ENCODE assay signal across 17 cellular contexts in genomic region chr12:106072751-106073150, GRCh38.
"Had no signal": no experiment of that assay in that cellular context is flagged by ENCODE, and none has a peak within 500 bp of the region (broad histone marks: within the 10 kb centered on the region; RNA-seq: fewer than 3 reads in every experiment).

No MANE protein-coding gene starts in this region.

- H3K36me3 Mint-ChIP-seq: activated naive CD4-positive, alpha-beta T cell treated with anti-CD3 and anti-CD28 coated beads, Interleukin-2, amount 50 U/mL, for 24 hours had no signal

- H3K4me1 Mint-ChIP-seq: activated naive CD4-positive, alpha-beta T cell treated with anti-CD3 and anti-CD28 coated beads, Interleukin-2, amount 50 U/mL, for 24 hours had no signal

- H3K4me2 ChIP-seq: hepatocyte, SK-N-SH had no signal

- H3K27me3 ChIP-seq: breast epithelium, foreskin keratinocyte, hepatocyte, right atrium auricular region had no signal

- H3K36me3 ChIP-seq: breast epithelium had no signal

- DNase-seq: activated CD4-positive, alpha-beta T cell treated with anti-CD3 and anti-CD28 coated beads, Interleukin-2, amount 50 U/mL, for 4 hours; activated gamma-delta T cell; activated T-cell treated with anti-CD3 and anti-CD28 coated beads, Interleukin-2, amount 50 U/mL, for 72 hours; cerebellar nuclear complex; effector memory CD4-positive, alpha-beta T cell; foreskin keratinocyte; kidney; mesendoderm; SK-N-SH had no signal

- H3K9ac ChIP-seq: SK-N-SH had no signal

- FAIRE-seq: kidney, TTC549 had no signal

- H3K4me3 Mint-ChIP-seq: activated naive CD4-positive, alpha-beta T cell treated with anti-CD3 and anti-CD28 coated beads, Interleukin-2, amount 50 U/mL, for 24 hours; activated T-cell treated with anti-CD3 and anti-CD28 coated beads, Interleukin-2, amount 50 U/mL, for 72 hours; dendritic cell treated with granulocyte-macrophage colony-stimulating factor and Interleukin-4, amounts not matched to agents 40 ng/mL and 50 ng/mL, for 4 days; stimulated activated naive CD8-positive, alpha-beta T cell treated with anti-CD3 and anti-CD28 coated beads, Interleukin-15, Interleukin-2, amounts not matched to agents 100 ng/mL and 50 ng/mL, for 24 hours; T-helper 2 cell treated with Interferon-gamma antibody and Interleukin-4, amounts not matched to agents 5 μg/mL and 100 μg/mL, for 36 hours had no signal

- H3K4me1 ChIP-seq: breast epithelium, foreskin keratinocyte had no signal

- H3K27ac Mint-ChIP-seq: activated naive CD4-positive, alpha-beta T cell treated with anti-CD3 and anti-CD28 coated beads, Interleukin-2, amount 50 U/mL, for 24 hours; activated T-cell treated with anti-CD3 and anti-CD28 coated beads, Interleukin-2, amount 50 U/mL, for 72 hours; dendritic cell treated with granulocyte-macrophage colony-stimulating factor and Interleukin-4, amounts not matched to agents 40 ng/mL and 50 ng/mL, for 4 days; stimulated activated naive CD8-positive, alpha-beta T cell treated with anti-CD3 and anti-CD28 coated beads, Interleukin-15, Interleukin-2, amounts not matched to agents 100 ng/mL and 50 ng/mL, for 24 hours; T-helper 2 cell treated with Interferon-gamma antibody and Interleukin-4, amounts not matched to agents 5 μg/mL and 100 μg/mL, for 36 hours had no signal

- H3K9me3 ChIP-seq: breast epithelium, right atrium auricular region, SK-N-SH had no signal

- H3K9me3 Mint-ChIP-seq: activated naive CD4-positive, alpha-beta T cell treated with anti-CD3 and anti-CD28 coated beads, Interleukin-2, amount 50 U/mL, for 24 hours; activated T-cell treated with anti-CD3 and anti-CD28 coated beads, Interleukin-2, amount 50 U/mL, for 72 hours; dendritic cell treated with granulocyte-macrophage colony-stimulating factor and Interleukin-4, amounts not matched to agents 40 ng/mL and 50 ng/mL, for 4 days; stimulated activated naive CD8-positive, alpha-beta T cell treated with anti-CD3 and anti-CD28 coated beads, Interleukin-15, Interleukin-2, amounts not matched to agents 100 ng/mL and 50 ng/mL, for 24 hours; T-helper 2 cell treated with Interferon-gamma antibody and Interleukin-4, amounts not matched to agents 5 μg/mL and 100 μg/mL, for 36 hours had no signal

- H2AFZ ChIP-seq: hepatocyte had no signal

- ATAC-seq: foreskin keratinocyte had no signal

- H3K4me3 ChIP-seq: breast epithelium, hepatocyte, right atrium auricular region had no signal

- H3K27ac ChIP-seq: breast epithelium, foreskin keratinocyte, hepatocyte had no signal

- H3K27me3 Mint-ChIP-seq: dendritic cell treated with granulocyte-macrophage colony-stimulating factor and Interleukin-4, amounts not matched to agents 40 ng/mL and 50 ng/mL, for 4 days had no signal

- H3K79me2 ChIP-seq: hepatocyte had no signal
